ENCODE assay signal across 1 cellular context in the genomic region with DNA sequence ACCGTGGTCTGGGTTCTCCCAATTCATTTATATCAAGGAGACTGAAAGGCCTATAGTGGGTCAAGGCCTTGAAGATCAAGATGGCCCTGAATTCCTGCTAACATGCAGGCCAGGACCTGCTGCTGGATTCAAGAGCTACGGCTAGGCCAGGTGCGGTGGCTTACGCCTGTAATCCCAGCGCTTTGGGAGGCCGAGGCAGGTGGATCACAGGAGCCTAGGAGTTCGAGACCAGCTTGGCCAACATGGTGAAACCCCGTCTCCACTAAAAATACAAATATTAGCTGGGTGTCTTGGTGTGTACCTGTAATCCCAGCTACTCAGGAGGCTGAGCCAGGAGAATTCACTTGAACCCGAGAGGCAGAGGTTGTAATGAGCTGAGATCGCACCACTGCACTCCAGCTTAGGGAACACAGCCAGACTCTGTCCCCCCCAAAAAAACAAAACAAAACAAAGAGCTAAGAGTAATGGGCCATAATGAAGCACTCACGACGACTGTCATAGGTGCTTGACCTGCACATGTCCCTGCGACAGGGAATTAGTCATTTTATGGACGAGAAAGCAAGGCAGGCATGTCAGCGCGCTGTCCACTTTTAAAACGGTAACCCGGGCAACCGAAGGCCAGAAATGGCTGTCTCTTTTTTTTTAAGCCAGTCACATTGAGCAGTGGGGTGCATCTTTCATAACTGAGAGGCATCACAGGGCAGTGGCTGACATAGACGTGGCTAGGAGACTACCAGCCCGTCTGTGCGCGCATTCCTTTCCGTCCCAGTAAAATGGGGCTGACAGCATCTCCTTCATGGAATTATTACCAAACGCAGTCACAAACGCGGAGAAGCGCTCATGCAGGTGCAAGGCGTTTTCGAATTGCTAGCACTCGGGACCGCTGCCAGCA.
A peak's percentile ranks its signal among the peaks of the same experiment; 100 is the strongest.
TF ChIP-seq lines count a peak whose summit lies in the region.

No MANE protein-coding gene starts in this region.

TF ChIP-seq in HepG2, 621 proteins besides CTCF, POLR2A, EP300 and RAD21 (continues in another document):
- TF ChIP-seq, protein P1, sequence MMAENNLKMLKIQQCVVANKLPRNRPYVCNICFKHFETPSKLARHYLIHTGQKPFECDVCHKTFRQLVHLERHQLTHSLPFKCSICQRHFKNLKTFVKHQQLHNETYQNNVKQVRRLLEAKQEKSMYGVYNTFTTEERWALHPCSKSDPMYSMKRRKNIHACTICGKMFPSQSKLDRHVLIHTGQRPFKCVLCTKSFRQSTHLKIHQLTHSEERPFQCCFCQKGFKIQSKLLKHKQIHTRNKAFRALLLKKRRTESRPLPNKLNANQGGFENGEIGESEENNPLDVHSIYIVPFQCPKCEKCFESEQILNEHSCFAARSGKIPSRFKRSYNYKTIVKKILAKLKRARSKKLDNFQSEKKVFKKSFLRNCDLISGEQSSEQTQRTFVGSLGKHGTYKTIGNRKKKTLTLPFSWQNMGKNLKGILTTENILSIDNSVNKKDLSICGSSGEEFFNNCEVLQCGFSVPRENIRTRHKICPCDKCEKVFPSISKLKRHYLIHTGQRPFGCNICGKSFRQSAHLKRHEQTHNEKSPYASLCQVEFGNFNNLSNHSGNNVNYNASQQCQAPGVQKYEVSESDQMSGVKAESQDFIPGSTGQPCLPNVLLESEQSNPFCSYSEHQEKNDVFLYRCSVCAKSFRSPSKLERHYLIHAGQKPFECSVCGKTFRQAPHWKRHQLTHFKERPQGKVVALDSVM (CRISPR knock-in tag; IDR thresholded peaks at IDR 0.05), result 0 out of 2 replicates have a peak, but pooled peaks have one; percentile 34
- TF ChIP-seq, protein P2, sequence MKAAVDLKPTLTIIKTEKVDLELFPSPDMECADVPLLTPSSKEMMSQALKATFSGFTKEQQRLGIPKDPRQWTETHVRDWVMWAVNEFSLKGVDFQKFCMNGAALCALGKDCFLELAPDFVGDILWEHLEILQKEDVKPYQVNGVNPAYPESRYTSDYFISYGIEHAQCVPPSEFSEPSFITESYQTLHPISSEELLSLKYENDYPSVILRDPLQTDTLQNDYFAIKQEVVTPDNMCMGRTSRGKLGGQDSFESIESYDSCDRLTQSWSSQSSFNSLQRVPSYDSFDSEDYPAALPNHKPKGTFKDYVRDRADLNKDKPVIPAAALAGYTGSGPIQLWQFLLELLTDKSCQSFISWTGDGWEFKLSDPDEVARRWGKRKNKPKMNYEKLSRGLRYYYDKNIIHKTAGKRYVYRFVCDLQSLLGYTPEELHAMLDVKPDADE (CRISPR knock-in tag; IDR thresholded peaks at IDR 0.05), result 0 out of 2 replicates have a peak, but pooled peaks have one; percentile 18
- no peak for TF ChIP-seq ZNF317 (CRISPR knock-in tag; IDR thresholded peaks at IDR 0.05)
- TF ChIP-seq, protein P3, sequence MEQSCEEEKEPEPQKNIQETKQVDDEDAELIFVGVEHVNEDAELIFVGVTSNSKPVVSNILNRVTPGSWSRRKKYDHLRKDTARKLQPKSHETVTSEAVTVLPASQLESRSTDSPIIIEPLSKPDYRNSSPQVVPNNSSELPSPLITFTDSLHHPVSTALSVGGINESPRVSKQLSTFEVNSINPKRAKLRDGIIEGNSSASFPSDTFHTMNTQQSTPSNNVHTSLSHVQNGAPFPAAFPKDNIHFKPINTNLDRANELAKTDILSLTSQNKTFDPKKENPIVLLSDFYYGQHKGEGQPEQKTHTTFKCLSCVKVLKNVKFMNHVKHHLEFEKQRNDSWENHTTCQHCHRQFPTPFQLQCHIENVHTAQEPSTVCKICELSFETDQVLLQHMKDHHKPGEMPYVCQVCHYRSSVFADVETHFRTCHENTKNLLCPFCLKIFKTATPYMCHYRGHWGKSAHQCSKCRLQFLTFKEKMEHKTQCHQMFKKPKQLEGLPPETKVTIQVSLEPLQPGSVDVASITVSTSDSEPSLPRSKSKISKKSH (CRISPR knock-in tag; IDR thresholded peaks at IDR 0.05; ENCODE audit: borderline replicate concordance), result peak; percentile 23; the same call in 1 of the 2 replicates
- TF ChIP-seq ZFP36L1 (CRISPR knock-in tag; IDR thresholded peaks at IDR 0.05), result no peak
- 0 out of 2 replicates have a peak, but pooled peaks have one; percentile 33 for TF ChIP-seq KLF11 (CRISPR knock-in tag; IDR thresholded peaks at IDR 0.05)
- TF ChIP-seq ZNF274 (CRISPR knock-in tag; IDR thresholded peaks at IDR 0.05), result 0 out of 2 replicates have a peak, but pooled peaks have one; percentile 49
- TF ChIP-seq ZNF354B (CRISPR knock-in tag; IDR thresholded peaks at IDR 0.05), result 0 out of 2 replicates have a peak, but pooled peaks have one; percentile 33
- TF ChIP-seq SRY (CRISPR knock-in tag; IDR thresholded peaks at IDR 0.05), result peak; percentile 93; the same call in 1 of the 2 replicates
- TF ChIP-seq ZNF550 (CRISPR knock-in tag; IDR thresholded peaks at IDR 0.05; ENCODE audit: borderline replicate concordance), result peak; percentile 73; the same call in 1 of the 2 replicates
- peak; percentile 37 for TF ChIP-seq PHF5A (CRISPR knock-in tag; IDR thresholded peaks at IDR 0.05; ENCODE audit: low read depth, unreplicated experiment)
- no peak for TF ChIP-seq ZNF556 (CRISPR knock-in tag; IDR thresholded peaks at IDR 0.05; ENCODE audit: borderline replicate concordance)
- TF ChIP-seq, protein P4, sequence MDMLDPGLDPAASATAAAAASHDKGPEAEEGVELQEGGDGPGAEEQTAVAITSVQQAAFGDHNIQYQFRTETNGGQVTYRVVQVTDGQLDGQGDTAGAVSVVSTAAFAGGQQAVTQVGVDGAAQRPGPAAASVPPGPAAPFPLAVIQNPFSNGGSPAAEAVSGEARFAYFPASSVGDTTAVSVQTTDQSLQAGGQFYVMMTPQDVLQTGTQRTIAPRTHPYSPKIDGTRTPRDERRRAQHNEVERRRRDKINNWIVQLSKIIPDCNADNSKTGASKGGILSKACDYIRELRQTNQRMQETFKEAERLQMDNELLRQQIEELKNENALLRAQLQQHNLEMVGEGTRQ (IDR thresholded peaks at IDR 0.05; ENCODE audit: low read depth, low read length), result no peak
- TF ChIP-seq, protein P4 (CRISPR knock-in tag; IDR thresholded peaks at IDR 0.05; ENCODE audit: borderline replicate concordance), result 0 out of 2 replicates have a peak, but pooled peaks have one; percentile 4
- TF ChIP-seq ZBTB7B (CRISPR knock-in tag; IDR thresholded peaks at IDR 0.05), result no peak
- TF ChIP-seq ZNF713 (CRISPR knock-in tag; IDR thresholded peaks at IDR 0.05), result 0 out of 2 replicates have a peak, but pooled peaks have one; percentile 73
- TF ChIP-seq, protein P5, sequence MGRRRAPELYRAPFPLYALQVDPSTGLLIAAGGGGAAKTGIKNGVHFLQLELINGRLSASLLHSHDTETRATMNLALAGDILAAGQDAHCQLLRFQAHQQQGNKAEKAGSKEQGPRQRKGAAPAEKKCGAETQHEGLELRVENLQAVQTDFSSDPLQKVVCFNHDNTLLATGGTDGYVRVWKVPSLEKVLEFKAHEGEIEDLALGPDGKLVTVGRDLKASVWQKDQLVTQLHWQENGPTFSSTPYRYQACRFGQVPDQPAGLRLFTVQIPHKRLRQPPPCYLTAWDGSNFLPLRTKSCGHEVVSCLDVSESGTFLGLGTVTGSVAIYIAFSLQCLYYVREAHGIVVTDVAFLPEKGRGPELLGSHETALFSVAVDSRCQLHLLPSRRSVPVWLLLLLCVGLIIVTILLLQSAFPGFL (CRISPR knock-in tag; IDR thresholded peaks at IDR 0.05), result no peak; the same call in 1 of the 2 replicates
- 0 out of 2 replicates have a peak, but pooled peaks have one; percentile 5 for TF ChIP-seq RXRA (CRISPR knock-in tag; IDR thresholded peaks at IDR 0.05)
- TF ChIP-seq ZNF230 (CRISPR knock-in tag; IDR thresholded peaks at IDR 0.05), result no peak
- TF ChIP-seq, protein P6, sequence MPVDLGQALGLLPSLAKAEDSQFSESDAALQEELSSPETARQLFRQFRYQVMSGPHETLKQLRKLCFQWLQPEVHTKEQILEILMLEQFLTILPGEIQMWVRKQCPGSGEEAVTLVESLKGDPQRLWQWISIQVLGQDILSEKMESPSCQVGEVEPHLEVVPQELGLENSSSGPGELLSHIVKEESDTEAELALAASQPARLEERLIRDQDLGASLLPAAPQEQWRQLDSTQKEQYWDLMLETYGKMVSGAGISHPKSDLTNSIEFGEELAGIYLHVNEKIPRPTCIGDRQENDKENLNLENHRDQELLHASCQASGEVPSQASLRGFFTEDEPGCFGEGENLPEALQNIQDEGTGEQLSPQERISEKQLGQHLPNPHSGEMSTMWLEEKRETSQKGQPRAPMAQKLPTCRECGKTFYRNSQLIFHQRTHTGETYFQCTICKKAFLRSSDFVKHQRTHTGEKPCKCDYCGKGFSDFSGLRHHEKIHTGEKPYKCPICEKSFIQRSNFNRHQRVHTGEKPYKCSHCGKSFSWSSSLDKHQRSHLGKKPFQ (CRISPR knock-in tag; IDR thresholded peaks at IDR 0.05; ENCODE audit: insufficient replicate concordance), result peak; percentile 68
- TF ChIP-seq, protein P7, sequence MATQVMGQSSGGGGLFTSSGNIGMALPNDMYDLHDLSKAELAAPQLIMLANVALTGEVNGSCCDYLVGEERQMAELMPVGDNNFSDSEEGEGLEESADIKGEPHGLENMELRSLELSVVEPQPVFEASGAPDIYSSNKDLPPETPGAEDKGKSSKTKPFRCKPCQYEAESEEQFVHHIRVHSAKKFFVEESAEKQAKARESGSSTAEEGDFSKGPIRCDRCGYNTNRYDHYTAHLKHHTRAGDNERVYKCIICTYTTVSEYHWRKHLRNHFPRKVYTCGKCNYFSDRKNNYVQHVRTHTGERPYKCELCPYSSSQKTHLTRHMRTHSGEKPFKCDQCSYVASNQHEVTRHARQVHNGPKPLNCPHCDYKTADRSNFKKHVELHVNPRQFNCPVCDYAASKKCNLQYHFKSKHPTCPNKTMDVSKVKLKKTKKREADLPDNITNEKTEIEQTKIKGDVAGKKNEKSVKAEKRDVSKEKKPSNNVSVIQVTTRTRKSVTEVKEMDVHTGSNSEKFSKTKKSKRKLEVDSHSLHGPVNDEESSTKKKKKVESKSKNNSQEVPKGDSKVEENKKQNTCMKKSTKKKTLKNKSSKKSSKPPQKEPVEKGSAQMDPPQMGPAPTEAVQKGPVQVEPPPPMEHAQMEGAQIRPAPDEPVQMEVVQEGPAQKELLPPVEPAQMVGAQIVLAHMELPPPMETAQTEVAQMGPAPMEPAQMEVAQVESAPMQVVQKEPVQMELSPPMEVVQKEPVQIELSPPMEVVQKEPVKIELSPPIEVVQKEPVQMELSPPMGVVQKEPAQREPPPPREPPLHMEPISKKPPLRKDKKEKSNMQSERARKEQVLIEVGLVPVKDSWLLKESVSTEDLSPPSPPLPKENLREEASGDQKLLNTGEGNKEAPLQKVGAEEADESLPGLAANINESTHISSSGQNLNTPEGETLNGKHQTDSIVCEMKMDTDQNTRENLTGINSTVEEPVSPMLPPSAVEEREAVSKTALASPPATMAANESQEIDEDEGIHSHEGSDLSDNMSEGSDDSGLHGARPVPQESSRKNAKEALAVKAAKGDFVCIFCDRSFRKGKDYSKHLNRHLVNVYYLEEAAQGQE (IDR thresholded peaks at IDR 0.05; ENCODE audit: borderline replicate concordance in 1 of 2, low read depth in 1 of 2, low read length in 2 of 2), result no peak
- TF ChIP-seq, protein P8, sequence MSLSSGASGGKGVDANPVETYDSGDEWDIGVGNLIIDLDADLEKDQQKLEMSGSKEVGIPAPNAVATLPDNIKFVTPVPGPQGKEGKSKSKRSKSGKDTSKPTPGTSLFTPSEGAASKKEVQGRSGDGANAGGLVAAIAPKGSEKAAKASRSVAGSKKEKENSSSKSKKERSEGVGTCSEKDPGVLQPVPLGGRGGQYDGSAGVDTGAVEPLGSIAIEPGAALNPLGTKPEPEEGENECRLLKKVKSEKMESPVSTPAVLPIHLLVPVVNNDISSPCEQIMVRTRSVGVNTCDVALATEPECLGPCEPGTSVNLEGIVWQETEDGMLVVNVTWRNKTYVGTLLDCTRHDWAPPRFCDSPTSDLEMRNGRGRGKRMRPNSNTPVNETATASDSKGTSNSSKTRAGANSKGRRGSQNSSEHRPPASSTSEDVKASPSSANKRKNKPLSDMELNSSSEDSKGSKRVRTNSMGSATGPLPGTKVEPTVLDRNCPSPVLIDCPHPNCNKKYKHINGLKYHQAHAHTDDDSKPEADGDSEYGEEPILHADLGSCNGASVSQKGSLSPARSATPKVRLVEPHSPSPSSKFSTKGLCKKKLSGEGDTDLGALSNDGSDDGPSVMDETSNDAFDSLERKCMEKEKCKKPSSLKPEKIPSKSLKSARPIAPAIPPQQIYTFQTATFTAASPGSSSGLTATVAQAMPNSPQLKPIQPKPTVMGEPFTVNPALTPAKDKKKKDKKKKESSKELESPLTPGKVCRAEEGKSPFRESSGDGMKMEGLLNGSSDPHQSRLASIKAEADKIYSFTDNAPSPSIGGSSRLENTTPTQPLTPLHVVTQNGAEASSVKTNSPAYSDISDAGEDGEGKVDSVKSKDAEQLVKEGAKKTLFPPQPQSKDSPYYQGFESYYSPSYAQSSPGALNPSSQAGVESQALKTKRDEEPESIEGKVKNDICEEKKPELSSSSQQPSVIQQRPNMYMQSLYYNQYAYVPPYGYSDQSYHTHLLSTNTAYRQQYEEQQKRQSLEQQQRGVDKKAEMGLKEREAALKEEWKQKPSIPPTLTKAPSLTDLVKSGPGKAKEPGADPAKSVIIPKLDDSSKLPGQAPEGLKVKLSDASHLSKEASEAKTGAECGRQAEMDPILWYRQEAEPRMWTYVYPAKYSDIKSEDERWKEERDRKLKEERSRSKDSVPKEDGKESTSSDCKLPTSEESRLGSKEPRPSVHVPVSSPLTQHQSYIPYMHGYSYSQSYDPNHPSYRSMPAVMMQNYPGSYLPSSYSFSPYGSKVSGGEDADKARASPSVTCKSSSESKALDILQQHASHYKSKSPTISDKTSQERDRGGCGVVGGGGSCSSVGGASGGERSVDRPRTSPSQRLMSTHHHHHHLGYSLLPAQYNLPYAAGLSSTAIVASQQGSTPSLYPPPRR (CRISPR knock-in tag; IDR thresholded peaks at IDR 0.05; ENCODE audit: borderline replicate concordance), result 0 out of 2 replicates have a peak, but pooled peaks have one; percentile 9
- peak; percentile 85; the same call in 1 of the 2 replicates for TF ChIP-seq ZNF773 (CRISPR knock-in tag; IDR thresholded peaks at IDR 0.05; ENCODE audit: borderline replicate concordance)
- 0 out of 2 replicates have a peak, but pooled peaks have one; percentile 61 for TF ChIP-seq NRL (CRISPR knock-in tag; IDR thresholded peaks at IDR 0.05; ENCODE audit: borderline replicate concordance)
- no peak for TF ChIP-seq MTA3 (CRISPR knock-in tag; IDR thresholded peaks at IDR 0.05)
- TF ChIP-seq MAFF (IDR thresholded peaks at IDR 0.05; ENCODE audit: low read depth, low read length), result no peak
- TF ChIP-seq ZNF143 (CRISPR knock-in tag; IDR thresholded peaks at IDR 0.05), result peak; percentile 8; the same call in 1 of the 2 replicates
- 0 out of 2 replicates have a peak, but pooled peaks have one; percentile 50 for TF ChIP-seq ZNF558 (CRISPR knock-in tag; IDR thresholded peaks at IDR 0.05; ENCODE audit: borderline replicate concordance)
